In the genomic region with DNA sequence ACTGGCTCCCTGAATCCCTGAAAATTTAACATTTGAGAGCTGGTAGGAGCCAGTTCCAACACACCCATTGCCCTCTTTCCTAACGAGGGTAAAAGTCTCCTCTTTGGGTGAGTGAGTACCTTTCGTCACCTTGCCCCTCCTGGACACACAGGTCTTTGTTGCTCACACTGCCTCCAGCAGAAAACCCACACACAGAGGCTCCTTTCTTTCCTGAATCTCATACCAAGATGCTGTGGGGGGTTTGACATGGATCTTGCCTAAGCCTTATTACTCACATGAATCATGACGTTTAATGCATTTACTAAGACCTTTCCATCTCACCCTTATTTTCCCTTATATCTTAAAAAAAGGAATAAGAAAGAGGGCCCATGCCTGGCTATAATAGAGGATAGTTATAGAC, we compare ENCODE assay signal across 1 cellular context.
TF ChIP-seq lines count a peak whose summit lies in the region.

No MANE protein-coding gene starts in this region.

TF ChIP-seq in HCT116, 20 proteins besides CTCF, POLR2A, EP300 and RAD21 (continued from another document):
- TF ChIP-seq CBX3 (IDR thresholded peaks at IDR 0.05; ENCODE audit: low read depth) = no peak
- no peak for TF ChIP-seq JUND (IDR thresholded peaks at IDR 0.05)
- no peak for TF ChIP-seq TCF7L2 (IDR thresholded peaks at IDR 0.05; ENCODE audit: borderline replicate concordance, extremely low read depth, insufficient read depth, insufficient read length)
- TF ChIP-seq ZFX (IDR thresholded peaks at IDR 0.05) = no peak
- no peak for TF ChIP-seq EZH2 (IDR thresholded peaks at IDR 0.05)
